ENCODE assay signal across 22 cellular contexts in the genomic region with DNA sequence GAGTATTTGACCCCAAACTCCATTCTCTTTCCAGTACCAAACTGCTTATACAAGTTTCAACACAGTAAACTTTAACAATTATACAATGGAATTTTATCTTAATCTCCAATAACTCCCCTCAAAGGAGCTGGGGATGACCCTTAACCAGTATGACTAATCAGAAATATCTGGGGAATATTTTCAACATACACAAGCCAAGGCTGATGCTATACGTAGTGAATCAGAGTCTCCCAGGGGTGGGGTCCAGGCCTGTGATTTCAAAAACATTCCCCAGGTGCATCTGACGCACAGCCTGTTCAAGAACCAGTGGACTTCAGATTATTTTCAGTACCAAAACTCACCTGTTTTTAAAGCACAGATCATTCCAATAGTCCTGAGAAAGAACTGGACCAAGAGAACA. TPM values are rescaled to one million over a fixed set of nuclear protein-coding genes. Genes with fewer than 3 reads are reported as not detected.
DNase-seq lines count a peak whose midpoint lies in the region; ATAC-seq, FAIRE-seq and TF ChIP-seq lines count a peak whose summit lies in the region.
"Had no signal": no experiment of that assay in that cellular context is flagged by ENCODE, and none has a peak within 500 bp of the region (broad histone marks: within the 10 kb centered on the region; RNA-seq: fewer than 3 reads in every experiment).

No MANE protein-coding gene starts in this region.

- POLR2A ChIA-PET in GM10248 (lab: Yijun Ruan, JAX) = no interaction called here

- H3K79me1 ChIP-seq in mesenchymal stem cell (replicated peaks; ENCODE audit: low read length, poor library complexity, severe bottlenecking) = no peaks in the 10 kb centered on the region

- H3K4me3 ChIP-seq in bronchial epithelial cell (ENCODE audit: low read depth, low read length) (no peak overlapping the region), mesenchymal stem cell (ENCODE audit: insufficient read depth in 1 of 2, low read depth in 1 of 2, low read length in 2 of 2) (no peak overlapping the region)
- H3K4me3 ChIP-seq: tibial artery had no signal

- FAIRE-seq in bronchial epithelial cell (lab: Jason Lieb, UNC) = no peak

- no peak overlapping the region for H3K18ac ChIP-seq in mesenchymal stem cell (ENCODE audit: low read depth in 1 of 2, low read length in 2 of 2)

- H3K9ac ChIP-seq in mesenchymal stem cell (ENCODE audit: low read length) = no peak overlapping the region

- H2BK15ac ChIP-seq in mesenchymal stem cell (ENCODE audit: low read depth, poor library complexity, severe bottlenecking) = no peak overlapping the region

- no peak overlapping the region for H2BK5ac ChIP-seq in mesenchymal stem cell (ENCODE audit: low read depth, low read length, poor library complexity, severe bottlenecking)

- DNase-seq in EL (peak; percentile 89), M059J (ENCODE audit: low read depth) (peak; percentile 46), bronchial epithelial cell (ENCODE audit: low read depth) (peak; percentile 66), mesenchymal stem cell (peak; percentile 29), NCI-H1092 (lab: John Stamatoyannopoulos, UW) (no peak), GM10248 (ENCODE audit: extremely low spot score) (no peak)
- DNase-seq in activated CD8-positive, alpha-beta memory T cell treated with anti-CD3 and anti-CD28 coated beads for 24 hours = no peak
- DNase-seq: activated CD4-positive, alpha-beta T cell treated with anti-CD3 and anti-CD28 coated beads, Interleukin-2, amount 50 U/mL, for 1 hour; activated CD8-positive, alpha-beta memory T cell treated with anti-CD3 and anti-CD28 coated beads, Interleukin-2, amount 50 U/mL, for 4 hours; activated naive CD8-positive, alpha-beta T cell treated with anti-CD3 and anti-CD28 coated beads, Interleukin-2, amount 50 U/mL, for 24 hours; CD8-positive, alpha-beta T cell; MM.1S; NCI-H2171; NCI-H82; nephron progenitor cell; SIG-M5; stimulated activated naive CD4-positive, alpha-beta T cell; tibial artery had no signal

- H2BK12ac ChIP-seq in mesenchymal stem cell (ENCODE audit: low read length in 2 of 2) = no peak overlapping the region

- H3K27me3 ChIP-seq in bronchial epithelial cell (ENCODE audit: control insufficient read depth, insufficient read depth, low read length) (no peaks in the 10 kb centered on the region), mesenchymal stem cell (ENCODE audit: control insufficient read depth in 1 of 2, insufficient read depth in 1 of 2, low read length in 2 of 2) (no peaks in the 10 kb centered on the region)
- H3K27me3 ChIP-seq: tibial artery had no signal

- H3K14ac ChIP-seq in mesenchymal stem cell (ENCODE audit: low read length in 2 of 2) = no peak overlapping the region

- no peak overlapping the region for H3K27ac ChIP-seq in mesenchymal stem cell (ENCODE audit: low read length, poor library complexity, severe bottlenecking)
- H3K27ac ChIP-seq: epithelial cell of prostate, tibial artery had no signal

- no peak overlapping the region for H2AK5ac ChIP-seq in mesenchymal stem cell (ENCODE audit: low read length, severe bottlenecking)

- H3K9me3 ChIP-seq in mesenchymal stem cell (ENCODE audit: control insufficient read depth, low read length) = no peaks in the 10 kb centered on the region
- H3K9me3 ChIP-seq: tibial artery had no signal

- H3K4ac ChIP-seq in mesenchymal stem cell (ENCODE audit: low read depth in 1 of 2, low read length in 2 of 2) = no peak overlapping the region

- H3K36me3 ChIP-seq in bronchial epithelial cell (ENCODE audit: control insufficient read depth, insufficient read depth, low read length) (no peaks in the 10 kb centered on the region), mesenchymal stem cell (ENCODE audit: control insufficient read depth in 1 of 2, insufficient read depth in 2 of 2, low read depth in 1 of 2, low read length in 2 of 2) (peaks cover 2 to 7% of the 10 kb centered on the region in 2 experiments)

- H2BK120ac ChIP-seq in mesenchymal stem cell (ENCODE audit: low read depth, low read length) = no peak overlapping the region

- TF ChIP-seq CTCF in bronchial epithelial cell (IDR thresholded peaks at IDR 0.05; ENCODE audit: insufficient read depth, low read length, severe bottlenecking) (no peak), GM10248 (IDR thresholded peaks at IDR 0.05; ENCODE audit: control extremely low read depth, extremely low read depth, low read depth, missing control alignments) (no peak)

- ATAC-seq in HG03196 (IDR thresholded peaks at IDR 0.05; ENCODE audit: unreplicated experiment) = no peak
- ATAC-seq: activated naive CD8-positive, alpha-beta T cell treated with anti-CD3 and anti-CD28 coated beads, Interleukin-2, amount 50 U/mL, for 24 hours; CD8-positive, alpha-beta T cell; HCT116 had no signal

- 41% methylated on average over 2 of the region's 2 CpGs for WGBS in mesenchymal stem cell

- H2AFZ ChIP-seq in mesenchymal stem cell (ENCODE audit: low read depth, low read length) = no peak overlapping the region

- peaks cover 4% of the 10 kb centered on the region for H3K4me1 ChIP-seq in mesenchymal stem cell (ENCODE audit: control insufficient read depth, insufficient read depth, low read depth, low read length)
- H3K4me1 ChIP-seq: tibial artery had no signal

- H4K8ac ChIP-seq in mesenchymal stem cell (ENCODE audit: low read length) = no peak overlapping the region

- H4K91ac ChIP-seq in mesenchymal stem cell (ENCODE audit: low read length) = no peak overlapping the region

- H3K4me2 ChIP-seq in mesenchymal stem cell (ENCODE audit: low read length, poor library complexity, severe bottlenecking) = no peak overlapping the region

- CTCF ChIA-PET in GM10248 (lab: Yijun Ruan, JAX) = interaction anchor here (1.2 to 1.6 kb wide), 2 partner anchors 9 to 14 kb away, joined by 3 to 4 read pairs; no protein-coding TSS in a partner anchor

- H3K23ac ChIP-seq in mesenchymal stem cell (ENCODE audit: low read length in 2 of 2) = no peak overlapping the region

RNA-seq across cellular contexts. Expression of a gene that starts 11.8 kb away (rescaled TPM):
- total RNA-seq in M059J (2014; rRNA removed; shearing (Covaris generic)) = 10.5 and 18.6 TPM in 2 replicates
- 1.3 and 1.6 TPM in 2 replicates for total RNA-seq in bronchial epithelial cell
- 40.6 TPM for polyA plus RNA-seq in mesenchymal stem cell (2013, experiment 1 of 2)
- 42.4 TPM for polyA plus RNA-seq in mesenchymal stem cell (2013, experiment 2 of 2)
- total RNA-seq: OCI-LY7 had no signal

Comparison
In these comparisons a context has a peak if more than half of its experiments do, and no peak if none do; other contexts are left out.
1. DNase-seq: peak in EL (single experiment), M059J (single experiment), bronchial epithelial cell (single experiment) and mesenchymal stem cell (single experiment); none in NCI-H1092 (single experiment), activated CD8-positive, alpha-beta memory T cell treated with anti-CD3 and anti-CD28 coated beads for 24 hours (single experiment) and GM10248 (single experiment).